ENCODE assay signal across 21 cellular contexts in genomic region chr14:101460986-101461750, GRCh38.
A peak's percentile ranks its signal among the peaks of the same experiment; 100 is the strongest.
DNase-seq lines count a peak whose midpoint lies in the region; ATAC-seq, FAIRE-seq and TF ChIP-seq lines count a peak whose summit lies in the region.
"Had no signal": no experiment of that assay in that cellular context is flagged by ENCODE, and none has a peak within 500 bp of the region (broad histone marks: within the 10 kb centered on the region; RNA-seq: fewer than 3 reads in every experiment).

No MANE protein-coding gene starts in this region.

- H3K36me3 Mint-ChIP-seq in effector memory CD8-positive, alpha-beta T cell (ENCODE audit: insufficient read depth) = no peaks in the 10 kb centered on the region
- H3K36me3 Mint-ChIP-seq: CD8-positive, alpha-beta T cell had no signal

- no peak for TF ChIP-seq CTCF in bronchial epithelial cell (IDR thresholded peaks at IDR 0.05; ENCODE audit: insufficient read depth, low read length, severe bottlenecking)

- no peaks in the 10 kb centered on the region for H3K79me1 ChIP-seq in neuronal stem cell (ENCODE audit: low read depth, low read length)

- H3K4me1 Mint-ChIP-seq in effector memory CD8-positive, alpha-beta T cell (ENCODE audit: low read depth in 2 of 2) = peaks cover 0 to 5% of the 10 kb centered on the region in 2 donors

- peak; percentile 18 for DNase-seq in NCI-H510A treated with DMSO at 0.1 percent for 48 hours (lab: John Stamatoyannopoulos, UW)
- DNase-seq in NCI-H510A (lab: John Stamatoyannopoulos, UW) = no peak
- no peak for DNase-seq in bronchial epithelial cell (ENCODE audit: low read depth)
- no peak for DNase-seq in neuronal stem cell (ENCODE audit: low spot score)
- DNase-seq in ureter (ENCODE audit: low spot score) = peak; percentile 13
- no peak for DNase-seq in effector memory CD8-positive, alpha-beta T cell
- DNase-seq: 8988T, DMS153, GDM1, GOT3, Karpas-422, NCI-H1694 treated with DMSO at 0.1 percent for 48 hours, NCI-H748 treated with DMSO at 0.1 percent for 48 hours had no signal

- H3K4me3 Mint-ChIP-seq in effector memory CD8-positive, alpha-beta T cell = no peak overlapping the region
- H3K4me3 Mint-ChIP-seq: CD8-positive, alpha-beta T cell had no signal

- H3K4me3 ChIP-seq in bronchial epithelial cell (ENCODE audit: low read depth, low read length) (no peak overlapping the region), neuronal stem cell (ENCODE audit: low read length in 2 of 2) (peak overlapping the region in 1 of 2 donors; percentile 20)
- H3K4me3 ChIP-seq: BLaER1 treated with 17β-estradiol and CSF1 and Interleukin-3, amounts not matched to agents 10 nM and 100 nM; Peyer's patch; SJSA1 had no signal

- H4K8ac ChIP-seq in neuronal stem cell (ENCODE audit: low read depth, low read length) = no peak overlapping the region

- H3K27ac Mint-ChIP-seq in effector memory CD8-positive, alpha-beta T cell = no peak overlapping the region
- H3K27ac Mint-ChIP-seq: CD8-positive, alpha-beta T cell had no signal

- H3K27me3 ChIP-seq in bronchial epithelial cell (ENCODE audit: control insufficient read depth, insufficient read depth, low read length) (peaks cover 15% of the 10 kb centered on the region), neuronal stem cell (ENCODE audit: control insufficient read depth in 3 of 3, insufficient read depth in 3 of 3, low read depth in 1 of 3, low read length in 3 of 3) (peaks cover 2 to 55% (median 49%) of the 10 kb centered on the region in 3 experiments)
- H3K27me3 ChIP-seq: SJSA1 had no signal

- H3K27ac ChIP-seq in neuronal stem cell (replicated peaks; ENCODE audit: low read length) = no peak overlapping the region
- H3K27ac ChIP-seq: BLaER1 treated with 17β-estradiol and CSF1 and Interleukin-3, amounts not matched to agents 10 nM and 100 nM; Peyer's patch; SJSA1 had no signal

- H3K9me3 Mint-ChIP-seq in effector memory CD8-positive, alpha-beta T cell = no peaks in the 10 kb centered on the region
- H3K9me3 Mint-ChIP-seq: CD8-positive, alpha-beta T cell had no signal

- WGBS in neuronal stem cell (ENCODE audit: extremely low coverage in 2 of 2, insufficient read length in 2 of 2, insufficient replicate concordance in 1 of 2), 2 donors = no CpG with 5 or more reads among the region's 12 CpGs

- peak overlapping the region; percentile 68 for H2AK5ac ChIP-seq in neuronal stem cell (ENCODE audit: low read depth, low read length)

- no peak overlapping the region for H2BK12ac ChIP-seq in neuronal stem cell (ENCODE audit: low read length)

- H3K4ac ChIP-seq in neuronal stem cell (ENCODE audit: low read length) = no peak overlapping the region

- no peak overlapping the region for H3K23ac ChIP-seq in neuronal stem cell (ENCODE audit: low read depth, low read length, poor library complexity)

- no peak for ATAC-seq in effector memory CD8-positive, alpha-beta T cell (replicated peaks)
- no peak for ATAC-seq in HG02678 (IDR thresholded peaks at IDR 0.05; ENCODE audit: unreplicated experiment)
- ATAC-seq: CD8-positive, alpha-beta T cell; HCT116; Right ventricle myocardium inferior had no signal

- H3K18ac ChIP-seq in neuronal stem cell (ENCODE audit: low read length) = peak overlapping the region; percentile 28

- H3K9me3 ChIP-seq in neuronal stem cell (replicated peaks in 1 of 2; ENCODE audit: control insufficient read depth in 2 of 2, insufficient read depth in 1 of 2, low read depth in 1 of 2, low read length in 2 of 2) = peaks cover 0 to 2% of the 10 kb centered on the region in 2 donors
- H3K9me3 ChIP-seq: Peyer's patch, SJSA1 had no signal

- no peak overlapping the region for H4K91ac ChIP-seq in neuronal stem cell (ENCODE audit: low read depth, low read length, poor library complexity)

- no peak overlapping the region for H3K4me2 ChIP-seq in neuronal stem cell (ENCODE audit: insufficient read depth, low read length, poor library complexity, severe bottlenecking)

- no peak overlapping the region for H2BK15ac ChIP-seq in neuronal stem cell (ENCODE audit: low read length)

- peaks cover 2 to 6% of the 10 kb centered on the region in 2 donors for H3K4me1 ChIP-seq in neuronal stem cell (ENCODE audit: control insufficient read depth in 2 of 2, insufficient read depth in 1 of 2, low read depth in 1 of 2, low read length in 2 of 2)
- H3K4me1 ChIP-seq: SJSA1 had no signal

- no peak overlapping the region for H2AFZ ChIP-seq in neuronal stem cell (ENCODE audit: low read length)

- H3K27me3 Mint-ChIP-seq in effector memory CD8-positive, alpha-beta T cell = peaks cover 12 to 43% of the 10 kb centered on the region in 2 donors

- no peak overlapping the region for H3K14ac ChIP-seq in neuronal stem cell (ENCODE audit: low read length)

- no peak overlapping the region for H2BK120ac ChIP-seq in neuronal stem cell (ENCODE audit: low read depth, low read length)

- H3K36me3 ChIP-seq in bronchial epithelial cell (ENCODE audit: control insufficient read depth, insufficient read depth, low read length) (no peaks in the 10 kb centered on the region), neuronal stem cell (replicated peaks in 1 of 2; ENCODE audit: control insufficient read depth in 2 of 2, insufficient read depth in 2 of 2, low read length in 2 of 2) (no peaks in the 10 kb centered on the region)
- H3K36me3 ChIP-seq: BLaER1 treated with 17β-estradiol and CSF1 and Interleukin-3, amounts not matched to agents 10 nM and 100 nM; Peyer's patch; SJSA1 had no signal

- FAIRE-seq in bronchial epithelial cell (lab: Jason Lieb, UNC) = peak; percentile 13
- FAIRE-seq: GM18507 had no signal

- H2BK5ac ChIP-seq in neuronal stem cell (ENCODE audit: low read length) = no peak overlapping the region

- peak overlapping the region; percentile 51 for H3K9ac ChIP-seq in neuronal stem cell (ENCODE audit: low read depth, low read length, poor library complexity)
- H3K9ac ChIP-seq: BLaER1 treated with 17β-estradiol and CSF1 and Interleukin-3, amounts not matched to agents 10 nM and 100 nM had no signal

Comparison
In these comparisons a context has a peak if more than half of its experiments do, and no peak if none do; other contexts are left out.
1. DNase-seq: peak in NCI-H510A treated with DMSO at 0.1 percent for 48 hours (single experiment) and ureter (single experiment); none in NCI-H510A (single experiment), bronchial epithelial cell (single experiment), neuronal stem cell (single experiment) and effector memory CD8-positive, alpha-beta T cell (0 of 3).